In the genomic region with DNA sequence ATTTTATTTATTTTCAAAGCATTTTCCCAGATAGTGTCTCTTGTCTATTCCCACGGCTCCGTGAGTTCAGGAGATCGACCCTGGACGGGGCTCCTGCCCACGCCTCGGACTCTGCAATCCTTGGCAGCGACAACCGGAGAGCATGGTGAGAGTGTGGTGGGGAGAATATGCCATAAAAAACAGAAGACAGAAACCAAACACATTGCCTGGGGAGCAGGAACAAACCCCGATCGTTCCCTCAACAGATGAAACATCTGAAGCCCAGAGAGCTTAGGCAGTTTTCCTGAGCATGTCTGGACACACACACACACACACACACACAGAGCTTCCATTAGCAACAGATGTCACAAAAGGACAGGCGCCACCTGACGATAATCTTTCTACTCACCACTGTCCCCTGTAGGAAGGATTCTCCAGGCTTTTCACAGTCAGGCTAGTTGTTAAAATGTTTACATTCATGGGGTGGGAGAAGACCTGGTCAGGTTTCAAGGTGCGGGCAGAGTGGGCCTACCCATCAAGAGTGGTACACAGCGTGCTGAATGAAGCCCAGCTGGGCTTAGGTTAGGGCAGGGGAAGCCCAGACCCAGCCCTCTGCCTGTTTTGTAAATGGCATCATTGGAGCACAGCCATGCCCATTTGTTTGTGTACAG, we compare ENCODE assay signal across 9 cellular contexts.
A peak's percentile ranks its signal among the peaks of the same experiment; 100 is the strongest.
DNase-seq lines count a peak whose midpoint lies in the region; ATAC-seq, FAIRE-seq and TF ChIP-seq lines count a peak whose summit lies in the region.
"Had no signal": no experiment of that assay in that cellular context is flagged by ENCODE, and none has a peak within 500 bp of the region (broad histone marks: within the 10 kb centered on the region; RNA-seq: fewer than 3 reads in every experiment).

No MANE protein-coding gene starts in this region.

- no peak overlapping the region for H2BK5ac ChIP-seq in mesenchymal stem cell (ENCODE audit: low read depth, low read length, poor library complexity, severe bottlenecking)

- H3K27me3 ChIP-seq in ascending aorta (no peaks in the 10 kb centered on the region), mesenchymal stem cell (ENCODE audit: control insufficient read depth in 1 of 2, insufficient read depth in 1 of 2, low read length in 2 of 2) (peaks cover 18 to 33% of the 10 kb centered on the region in 2 experiments)

- no peak overlapping the region for H3K4ac ChIP-seq in mesenchymal stem cell (ENCODE audit: low read depth in 1 of 2, low read length in 2 of 2)

- H3K9me3 ChIP-seq in ascending aorta, result peaks cover 0 to 6% of the 10 kb centered on the region in 2 donors
- H3K9me3 ChIP-seq in mesenchymal stem cell (ENCODE audit: control insufficient read depth, low read length), result peaks cover 20% of the 10 kb centered on the region
- peaks cover 4 to 6% of the 10 kb centered on the region in 2 donors for H3K9me3 ChIP-seq in kidney (ENCODE audit: control insufficient read depth in 1 of 2, low read length in 2 of 2)

- H2BK15ac ChIP-seq in mesenchymal stem cell (ENCODE audit: low read depth, poor library complexity, severe bottlenecking), result no peak overlapping the region

- peak; percentile 68 for DNase-seq in COLO668 (lab: John Stamatoyannopoulos, UW; ENCODE audit: unreplicated experiment)
- peak; percentile 20 for DNase-seq in NCI-H128 (lab: John Stamatoyannopoulos, UW; ENCODE audit: unreplicated experiment)
- DNase-seq in ascending aorta (ENCODE audit: low spot score in 2 of 2), result peak in 1 of 2 donors; percentile 58
- no peak for DNase-seq in mesenchymal stem cell
- DNase-seq in kidney, result no peak
- DNase-seq in amygdala (lab: John Stamatoyannopoulos, UW), result no peak

- no peak for ATAC-seq in HG03039 (IDR thresholded peaks at IDR 0.05; ENCODE audit: unreplicated experiment)
- no peak for ATAC-seq in GM18498 (IDR thresholded peaks at IDR 0.05; ENCODE audit: unreplicated experiment)

- intact Hi-C loops in ascending aorta (cut with DNase I), result no loop called here
- intact Hi-C loops in kidney (cut with DNase I), result no loop called here

- WGBS in mesenchymal stem cell, result 73% methylated on average over 12 of the region's 14 CpGs

- no peak overlapping the region for H4K8ac ChIP-seq in mesenchymal stem cell (ENCODE audit: low read length)

- H3K79me1 ChIP-seq in mesenchymal stem cell (replicated peaks; ENCODE audit: low read length, poor library complexity, severe bottlenecking), result no peaks in the 10 kb centered on the region

- no peak overlapping the region for H2BK120ac ChIP-seq in mesenchymal stem cell (ENCODE audit: low read depth, low read length)

- no peak overlapping the region for H3K23ac ChIP-seq in mesenchymal stem cell (ENCODE audit: low read length in 2 of 2)

- H3K9ac ChIP-seq in mesenchymal stem cell (ENCODE audit: low read length) (peak overlapping the region; percentile 27), kidney (ENCODE audit: low read length in 2 of 2) (no peak overlapping the region)

- H3K4me1 ChIP-seq in ascending aorta (peaks cover 0 to 12% of the 10 kb centered on the region in 2 donors), mesenchymal stem cell (ENCODE audit: control insufficient read depth, insufficient read depth, low read depth, low read length) (no peaks in the 10 kb centered on the region), kidney (ENCODE audit: control insufficient read depth in 1 of 2, insufficient read depth in 1 of 2, low read depth in 1 of 2, low read length in 2 of 2) (peaks cover 0 to 6% of the 10 kb centered on the region in 2 donors)

- H4K91ac ChIP-seq in mesenchymal stem cell (ENCODE audit: low read length), result no peak overlapping the region

- H3K4me3 ChIP-seq in ascending aorta (no peak overlapping the region), mesenchymal stem cell (ENCODE audit: insufficient read depth in 1 of 2, low read depth in 1 of 2, low read length in 2 of 2) (peak overlapping the region in 1 of 2 experiments; percentile 39), kidney (ENCODE audit: low read length in 2 of 2) (no peak overlapping the region)

- H2AFZ ChIP-seq in mesenchymal stem cell (ENCODE audit: low read depth, low read length), result no peak overlapping the region

- no peak overlapping the region for H2AK5ac ChIP-seq in mesenchymal stem cell (ENCODE audit: low read length, severe bottlenecking)

- no peak overlapping the region for H2BK12ac ChIP-seq in mesenchymal stem cell (ENCODE audit: low read length in 2 of 2)

- FAIRE-seq in kidney (lab: Jason Lieb, UNC), result no peak
- FAIRE-seq: TTC549 had no signal

- H3K4me2 ChIP-seq in mesenchymal stem cell (ENCODE audit: low read length, poor library complexity, severe bottlenecking), result no peak overlapping the region

- H3K18ac ChIP-seq in mesenchymal stem cell (ENCODE audit: low read depth in 1 of 2, low read length in 2 of 2), result no peak overlapping the region

- H3K36me3 ChIP-seq in ascending aorta (no peaks in the 10 kb centered on the region), mesenchymal stem cell (ENCODE audit: control insufficient read depth in 1 of 2, insufficient read depth in 2 of 2, low read depth in 1 of 2, low read length in 2 of 2) (no peaks in the 10 kb centered on the region), kidney (ENCODE audit: control insufficient read depth in 1 of 2, insufficient read depth in 2 of 2, low read length in 2 of 2) (no peaks in the 10 kb centered on the region)

- H3K14ac ChIP-seq in mesenchymal stem cell (ENCODE audit: low read length in 2 of 2), result no peak overlapping the region

- TF ChIP-seq CTCF in ascending aorta (IDR thresholded peaks at IDR 0.05), result peak in 1 of 3 experiments; percentile 18
- no peak for TF ChIP-seq CTCF in kidney (IDR thresholded peaks at IDR 0.05; ENCODE audit: borderline replicate concordance, extremely low read depth, insufficient read depth)

- peak overlapping the region; percentile 61 to 62 for H3K27ac ChIP-seq in ascending aorta
- no peak overlapping the region for H3K27ac ChIP-seq in mesenchymal stem cell (ENCODE audit: low read length, poor library complexity, severe bottlenecking)
- H3K27ac ChIP-seq in kidney (ENCODE audit: low read depth in 2 of 2, low read length in 2 of 2), result no peak overlapping the region

Comparison
In these comparisons a context has a peak if more than half of its experiments do, and no peak if none do; other contexts are left out.
1. DNase-seq: peak in COLO668 (single experiment) and NCI-H128 (single experiment); none in mesenchymal stem cell (single experiment), kidney (single experiment) and amygdala (0 of 56).
2. H3K27ac ChIP-seq: peak in ascending aorta (2 of 2); none in mesenchymal stem cell (single experiment) and kidney (0 of 2).